In genomic region chr10:88687853-88688467, GRCh38 we compare ENCODE assay signal across 8 cellular contexts. TPM values are rescaled to one million over a fixed set of nuclear protein-coding genes. Genes with fewer than 3 reads are reported as not detected.
DNase-seq lines count a peak whose midpoint lies in the region; TF ChIP-seq lines count a peak whose summit lies in the region.

No MANE protein-coding gene starts in this region.

- no peaks in the 10 kb centered on the region for H4K20me1 ChIP-seq in KMS-11 (ENCODE audit: insufficient read depth)
- H4K20me1 ChIP-seq in hepatocyte (ENCODE audit: insufficient read depth, poor library complexity, severe bottlenecking), result no peaks in the 10 kb centered on the region

- TF ChIP-seq POLR2A in uterus (IDR thresholded peaks at IDR 0.05), result no peak

- intact Hi-C loops in uterus (cut with DNase I; ENCODE audit: low total_unique reads), result no loop called here

- no peaks in the 10 kb centered on the region for H3K79me2 ChIP-seq in KMS-11 (ENCODE audit: insufficient read depth, low read depth)
- H3K79me2 ChIP-seq in hepatocyte, result no peaks in the 10 kb centered on the region

- no peaks in the 10 kb centered on the region for H3K9me3 ChIP-seq in hepatocyte (ENCODE audit: low read depth)
- H3K9me3 ChIP-seq in uterus, result no peaks in the 10 kb centered on the region

- no peak overlapping the region for H3K27ac ChIP-seq in KMS-11
- H3K27ac ChIP-seq in VCaP, result no peak overlapping the region
- no peak overlapping the region for H3K27ac ChIP-seq in hepatocyte
- H3K27ac ChIP-seq in uterus, result no peak overlapping the region

- H3K4me3 ChIP-seq in KMS-11 (IDR thresholded peaks at IDR 0.05; ENCODE audit: insufficient read depth, low read depth, low read length) (no peak overlapping the region), hepatocyte (no peak overlapping the region), uterus (no peak overlapping the region)

- no peaks in the 10 kb centered on the region for H3K4me1 ChIP-seq in KMS-11 (ENCODE audit: low read depth, poor library complexity, severe bottlenecking)
- no peaks in the 10 kb centered on the region for H3K4me1 ChIP-seq in hepatocyte (ENCODE audit: insufficient read depth)
- no peaks in the 10 kb centered on the region for H3K4me1 ChIP-seq in uterus

- no peaks in the 10 kb centered on the region for H3K27me3 ChIP-seq in KMS-11 (ENCODE audit: insufficient read depth, low read depth)
- no peaks in the 10 kb centered on the region for H3K27me3 ChIP-seq in hepatocyte
- no peaks in the 10 kb centered on the region for H3K27me3 ChIP-seq in uterus

- H3K9ac ChIP-seq in KMS-11, result no peak overlapping the region

- peak; percentile 12 for DNase-seq in D341Med (ENCODE audit: low spot score)
- DNase-seq in hepatocyte (ENCODE audit: low spot score), result peak; percentile 19
- DNase-seq in uterus, result no peak
- DNase-seq in activated CD8-positive, alpha-beta memory T cell treated with anti-CD3 and anti-CD28 coated beads for 24 hours, result no peak
- no peak for DNase-seq in activated naive CD4-positive, alpha-beta T cell (lab: John Stamatoyannopoulos, UW)
- no peak for DNase-seq in activated effector memory CD4-positive, alpha-beta T cell treated with Interleukin-2 at 50 U/mL for 16 hours

- H3K9me2 ChIP-seq in hepatocyte (replicated peaks; ENCODE audit: insufficient read depth), result no peaks in the 10 kb centered on the region

- H3K4me2 ChIP-seq in KMS-11, result no peak overlapping the region
- no peak overlapping the region for H3K4me2 ChIP-seq in hepatocyte

- no peaks in the 10 kb centered on the region for H3K36me3 ChIP-seq in KMS-11 (ENCODE audit: insufficient read depth)
- no peaks in the 10 kb centered on the region for H3K36me3 ChIP-seq in hepatocyte (replicated peaks; ENCODE audit: insufficient read depth, low read depth)
- H3K36me3 ChIP-seq in uterus, result no peaks in the 10 kb centered on the region

- H2AFZ ChIP-seq in KMS-11 (ENCODE audit: low read depth) (no peak overlapping the region), hepatocyte (no peak overlapping the region)

- TF ChIP-seq CTCF in KMS-11 (conservative IDR thresholded peaks at IDR 0.05; ENCODE audit: low read depth, low read length), result peak; percentile 82
- TF ChIP-seq CTCF in VCaP (conservative IDR thresholded peaks at IDR 0.05), result peak; percentile 87
- peak; percentile 78 for TF ChIP-seq CTCF in hepatocyte (IDR thresholded peaks at IDR 0.05; ENCODE audit: poor library complexity)
- TF ChIP-seq CTCF in uterus (IDR thresholded peaks at IDR 0.05), result peak; percentile 33 to 61 (median 46)

RNA-seq across cellular contexts. Expression of gene LIPK, which starts 18.1 kb away (rescaled TPM):
- total RNA-seq in hepatocyte, result not detected in 2 replicates
- not detected in 2 replicates for polyA plus RNA-seq in hepatocyte
- not detected for total RNA-seq in uterus

RNA-seq across cellular contexts. Expression of gene LIPF, which starts 23.7 kb away (rescaled TPM):
- 0.12 and 1.1 TPM in 2 replicates for total RNA-seq in hepatocyte
- not detected in 2 replicates for polyA plus RNA-seq in hepatocyte
- total RNA-seq in uterus, result 1 to 10 TPM in 1 of 4 donors, under 1 TPM in 1, not detected in 2; 0.88 to 4.4 TPM

Comparison
In these comparisons a context has a peak if more than half of its experiments do, and no peak if none do; other contexts are left out.
1. DNase-seq: peak in D341Med (single experiment) and hepatocyte (single experiment); none in uterus (0 of 2), activated CD8-positive, alpha-beta memory T cell treated with anti-CD3 and anti-CD28 coated beads for 24 hours (single experiment), activated naive CD4-positive, alpha-beta T cell (0 of 4) and activated effector memory CD4-positive, alpha-beta T cell treated with Interleukin-2 at 50 U/mL for 16 hours (single experiment).
2. Peak in every context shown above with its lines, with median percentiles within 50 percentile points of each other: CTCF ChIP-seq.